9 cellular contexts compared by ENCODE assay signal in genomic region chr20:9301129-9302072, GRCh38.
DNase-seq lines count a peak whose midpoint lies in the region; ATAC-seq, FAIRE-seq and TF ChIP-seq lines count a peak whose summit lies in the region.
"Had no signal": no experiment of that assay in that cellular context is flagged by ENCODE, and none has a peak within 500 bp of the region (broad histone marks: within the 10 kb centered on the region; RNA-seq: fewer than 3 reads in every experiment).

No MANE protein-coding gene starts in this region.

- TF ChIP-seq CTCF in bronchial epithelial cell (IDR thresholded peaks at IDR 0.05; ENCODE audit: insufficient read depth, low read length, severe bottlenecking), result no peak
- TF ChIP-seq CTCF in sigmoid colon (IDR thresholded peaks at IDR 0.05), result no peak
- no peak for TF ChIP-seq CTCF in adrenal gland (IDR thresholded peaks at IDR 0.05)

- ATAC-seq in GM21619 (IDR thresholded peaks at IDR 0.05; ENCODE audit: unreplicated experiment), result no peak

- no peak for TF ChIP-seq EP300 in sigmoid colon (IDR thresholded peaks at IDR 0.05)

- intact Hi-C loops in sigmoid colon (cut with DNase I), result no loop called here
- intact Hi-C loops in adrenal gland (cut with DNase I), result no loop called here

- no peak for TF ChIP-seq POLR2A in sigmoid colon (IDR thresholded peaks at IDR 0.05)
- TF ChIP-seq POLR2A in adrenal gland (IDR thresholded peaks at IDR 0.05), result no peak

- FAIRE-seq in bronchial epithelial cell (lab: Jason Lieb, UNC), result peak; percentile 28

- H3K4me1 ChIP-seq in sigmoid colon (peaks cover 0 to 20% (median 7%) of the 10 kb centered on the region in 4 donors), adrenal gland (replicated peaks in 1 of 2) (no peaks in the 10 kb centered on the region)

- no peaks in the 10 kb centered on the region for H3K9me3 ChIP-seq in sigmoid colon
- no peaks in the 10 kb centered on the region for H3K9me3 ChIP-seq in adrenal gland (replicated peaks in 1 of 3)

- H3K4me3 ChIP-seq in bronchial epithelial cell (ENCODE audit: low read depth, low read length), result no peak overlapping the region
- no peak overlapping the region for H3K4me3 ChIP-seq in sigmoid colon
- no peak overlapping the region for H3K4me3 ChIP-seq in adrenal gland

- DNase-seq in COLO829 (ENCODE audit: low spot score) (peak; percentile 95), NCI-H2029 treated with DMSO at 0.1 percent for 48 hours (lab: John Stamatoyannopoulos, UW) (peak; percentile 86), bronchial epithelial cell (ENCODE audit: low read depth) (peak; percentile 77), lung microvascular endothelial cell (ENCODE audit: low read depth in 2 of 2) (peak; percentile 28 to 64), ecto neural progenitor cell (ENCODE audit: low spot score) (no peak), sigmoid colon (no peak), adrenal gland (no peak)
- DNase-seq: DND-41 had no signal

- WGBS in sigmoid colon, 2 donors, result 45 to 73% methylated on average over 10 of the region's 10 CpGs
- 77 to 84% (median 81%) methylated on average over 10 of the region's 10 CpGs for WGBS in adrenal gland, 4 donors

- H3K27me3 ChIP-seq in bronchial epithelial cell (ENCODE audit: control insufficient read depth, insufficient read depth, low read length), result no peaks in the 10 kb centered on the region
- H3K27me3 ChIP-seq in sigmoid colon, result no peaks in the 10 kb centered on the region
- H3K27me3 ChIP-seq in adrenal gland, result no peaks in the 10 kb centered on the region

- H3K27ac ChIP-seq in sigmoid colon (peak overlapping the region in 1 of 4 donors; percentile 7), adrenal gland (no peak overlapping the region)

- no peaks in the 10 kb centered on the region for H3K36me3 ChIP-seq in bronchial epithelial cell (ENCODE audit: control insufficient read depth, insufficient read depth, low read length)
- no peaks in the 10 kb centered on the region for H3K36me3 ChIP-seq in sigmoid colon
- no peaks in the 10 kb centered on the region for H3K36me3 ChIP-seq in adrenal gland (replicated peaks in 1 of 2)

Comparison
In these comparisons a context has a peak if more than half of its experiments do, and no peak if none do; other contexts are left out.
1. DNase-seq: peak in COLO829 (single experiment), NCI-H2029 treated with DMSO at 0.1 percent for 48 hours (single experiment), bronchial epithelial cell (single experiment) and lung microvascular endothelial cell (2 of 2); none in ecto neural progenitor cell (single experiment), sigmoid colon (single experiment) and adrenal gland (0 of 7).